Comparison of ENCODE assay signal across 1 cellular context in the genomic region with DNA sequence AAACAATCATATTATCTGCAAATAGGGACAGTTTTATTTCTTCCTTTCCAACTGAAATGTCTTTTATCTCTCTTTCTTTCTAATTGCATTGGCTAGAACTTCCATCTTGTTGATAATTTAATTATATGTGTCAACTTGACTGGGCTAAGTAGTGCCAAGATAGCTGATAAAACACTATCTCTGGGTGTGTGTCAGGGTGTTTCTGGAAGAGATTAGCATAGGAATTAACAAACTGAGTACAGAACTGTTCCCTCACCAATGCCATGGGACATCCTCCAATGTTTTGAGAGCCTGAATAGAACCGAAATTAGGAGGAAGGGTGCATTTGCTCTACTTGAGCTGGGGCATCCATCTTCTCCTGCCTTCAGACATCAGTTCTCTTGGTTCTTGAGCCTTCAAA.
TF ChIP-seq lines count a peak whose summit lies in the region.

No MANE protein-coding gene starts in this region.

TF ChIP-seq in GM23338, 12 proteins besides CTCF, POLR2A, EP300 and RAD21 (continued from another document):
- TF ChIP-seq JUNB (IDR thresholded peaks at IDR 0.05; ENCODE audit: unreplicated experiment) = no peak
- no peak for TF ChIP-seq POLR2AphosphoS5 (IDR thresholded peaks at IDR 0.05; ENCODE audit: low read depth)
